8 cellular contexts compared by ENCODE assay signal in the genomic region with DNA sequence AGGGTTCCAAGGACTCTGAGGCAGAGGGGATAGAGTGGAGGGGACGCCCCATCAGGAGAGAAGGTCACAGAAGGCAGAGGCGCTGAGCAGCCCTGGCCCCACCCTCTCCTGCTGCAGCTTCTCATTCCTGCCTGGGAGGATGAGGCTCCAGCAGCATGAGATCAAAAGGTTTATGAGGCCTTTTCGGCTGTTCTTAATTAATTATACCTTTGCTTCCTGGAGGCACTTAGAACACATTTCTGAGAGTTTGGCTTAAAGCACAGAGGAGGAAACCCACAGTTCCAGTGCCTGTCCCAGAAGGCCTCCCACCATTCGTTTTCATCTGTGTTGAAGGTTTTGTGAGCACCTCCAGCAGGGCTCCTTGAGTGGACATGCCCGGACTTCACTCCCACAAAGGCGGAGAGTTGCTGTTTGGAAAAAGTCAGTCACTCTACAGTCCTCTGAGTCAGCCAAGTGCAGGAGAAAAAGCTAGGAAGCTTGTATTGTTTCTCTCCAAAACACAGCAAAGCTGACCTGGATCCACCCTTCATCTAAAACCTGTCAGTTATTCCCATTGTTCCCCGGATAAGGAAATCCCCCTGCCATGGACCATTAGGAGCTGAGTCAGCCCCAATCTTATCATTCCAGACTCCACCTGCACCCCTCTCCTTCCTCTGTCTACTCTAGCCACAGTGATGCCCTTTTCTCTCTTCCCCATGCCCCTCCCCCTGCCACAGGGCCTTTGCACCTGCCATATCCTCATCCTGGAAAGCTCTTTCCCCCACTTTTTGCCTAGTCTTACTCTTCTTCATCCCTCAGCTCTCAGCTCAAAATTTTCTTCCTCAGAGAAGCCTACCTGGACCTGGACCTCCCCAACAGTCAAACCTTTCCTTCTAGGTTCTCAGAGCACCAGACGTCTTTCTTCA.
A peak's percentile ranks its signal among the peaks of the same experiment; 100 is the strongest.
DNase-seq lines count a peak whose midpoint lies in the region; ATAC-seq and TF ChIP-seq lines count a peak whose summit lies in the region.

No MANE protein-coding gene starts in this region.

- H2AFZ ChIP-seq in DND-41 (ENCODE audit: low read depth, low read length), result peak overlapping the region; percentile 43; the same call in 1 of the 2 replicates

- H3K4me3 ChIP-seq in DND-41 (ENCODE audit: low read depth in 1 of 2, low read length in 2 of 2) (peak overlapping the region in 1 of 2 experiments; percentile 22; a peak in 1 of 4 replicates), choroid plexus epithelial cell (ENCODE audit: low read depth, low read length) (no peak overlapping the region)

- DNase-seq in DND-41 (no peak), Kasumi-1 (lab: John Stamatoyannopoulos, UW) (peak; percentile 21 to 30), choroid plexus epithelial cell (ENCODE audit: low read depth) (peak; percentile 67), myocyte (ENCODE audit: low read depth) (peak; percentile 29), NCI-H2107 treated with DMSO at 0.1 percent for 48 hours (lab: John Stamatoyannopoulos, UW; ENCODE audit: unreplicated experiment) (no peak), H4 (ENCODE audit: low spot score) (no peak), DMS114 treated with DMSO at 0.1 percent for 48 hours (lab: John Stamatoyannopoulos, UW; ENCODE audit: unreplicated experiment) (no peak)

- peak overlapping the region; percentile 85 for H3K27ac ChIP-seq in DND-41 (ENCODE audit: low read length)

- H3K36me3 ChIP-seq in DND-41 (ENCODE audit: insufficient read depth, low read length), result no peaks in the 10 kb centered on the region

- ATAC-seq in DND-41 (ENCODE audit: insufficient read depth, low read depth), result peak; percentile 66
- no peak for ATAC-seq in HG03139 (IDR thresholded peaks at IDR 0.05; ENCODE audit: unreplicated experiment)

- TF ChIP-seq CTCF in DND-41 (IDR thresholded peaks at IDR 0.05; ENCODE audit: borderline replicate concordance, extremely low read depth, low read length, poor library complexity, severe bottlenecking), result peak; percentile 23
- no peak for TF ChIP-seq CTCF in choroid plexus epithelial cell (conservative IDR thresholded peaks at IDR 0.05; ENCODE audit: low read depth, low read length)

- H4K20me1 ChIP-seq in DND-41 (ENCODE audit: insufficient read depth, low read length), result no peaks in the 10 kb centered on the region

- no peaks in the 10 kb centered on the region for H3K9me3 ChIP-seq in DND-41 (ENCODE audit: insufficient read depth, low read length, severe bottlenecking)

- H3K4me1 ChIP-seq in DND-41 (ENCODE audit: insufficient read depth, low read length), result peaks cover 59% of the 10 kb centered on the region

- H3K27me3 ChIP-seq in DND-41 (ENCODE audit: insufficient read depth, low read length, poor library complexity), result no peaks in the 10 kb centered on the region

- H3K79me2 ChIP-seq in DND-41 (ENCODE audit: insufficient read depth, low read length), result no peaks in the 10 kb centered on the region

- peak overlapping the region; percentile 31 for H3K9ac ChIP-seq in DND-41 (ENCODE audit: low read depth, low read length)

- H3K4me2 ChIP-seq in DND-41 (ENCODE audit: insufficient read depth, low read length), result peak overlapping the region; percentile 48

Comparison
In these comparisons a context has a peak if more than half of its experiments do, and no peak if none do; other contexts are left out.
1. DNase-seq: peak in Kasumi-1 (2 of 2), choroid plexus epithelial cell (single experiment) and myocyte (single experiment); none in DND-41 (single experiment), NCI-H2107 treated with DMSO at 0.1 percent for 48 hours (single experiment), H4 (single experiment) and DMS114 treated with DMSO at 0.1 percent for 48 hours (single experiment).